ENCODE assay signal across 19 cellular contexts in the genomic region with DNA sequence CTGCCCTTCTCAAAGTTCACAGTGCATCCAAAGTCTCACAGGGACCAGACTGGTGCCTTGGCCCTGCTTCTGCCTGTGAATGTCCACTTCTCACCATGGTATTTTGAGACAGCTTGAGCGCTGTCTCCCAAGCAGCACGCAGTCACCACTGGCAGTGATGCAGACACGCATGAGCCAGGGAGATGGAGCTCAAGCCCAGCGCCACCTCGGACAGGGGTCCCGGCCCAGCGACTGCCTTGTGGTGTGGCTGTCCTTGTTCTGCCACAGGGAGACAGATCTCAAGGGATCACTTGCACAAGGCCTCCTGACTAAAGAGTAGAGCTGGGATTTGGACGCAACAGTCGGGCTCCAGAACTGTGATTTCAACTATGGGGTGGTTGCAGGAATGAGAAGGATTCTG.
"Had no signal": no experiment of that assay in that cellular context is flagged by ENCODE, and none has a peak within 500 bp of the region (broad histone marks: within the 10 kb centered on the region; RNA-seq: fewer than 3 reads in every experiment).

No MANE protein-coding gene starts in this region.

- H3K4me1 ChIP-seq: gastroesophageal sphincter, transverse colon had no signal

- H3K27ac Mint-ChIP-seq: activated CD4-positive, alpha-beta T cell treated with anti-CD3 and anti-CD28 coated beads, Interleukin-2, amount 10 ng/mL, durations not matched to agents 24 days and 14 days; activated naive CD4-positive, alpha-beta T cell treated with anti-CD3 and anti-CD28 coated beads, Interleukin-2, amount 10 ng/mL, durations not matched to agents 7 days and 5 days; dendritic cell treated with granulocyte-macrophage colony-stimulating factor and Interleukin-4, amounts not matched to agents 40 ng/mL and 50 ng/mL, for 4 days; immature natural killer cell; memory B cell; natural killer cell treated with Interleukin-12 subunit alpha and Interleukin-12 subunit beta and Interleukin-15 and Interleukin-18, amount 100 ng/mL, for 72 hours had no signal

- H3K27me3 ChIP-seq: cardiac muscle cell, gastroesophageal sphincter, heart left ventricle, suprapubic skin, transverse colon had no signal

- H3K36me3 Mint-ChIP-seq: activated naive CD4-positive, alpha-beta T cell treated with anti-CD3 and anti-CD28 coated beads, Interleukin-2, amount 10 ng/mL, durations not matched to agents 7 days and 5 days; immature natural killer cell; memory B cell had no signal

- H3K4me3 Mint-ChIP-seq: activated CD4-positive, alpha-beta T cell treated with anti-CD3 and anti-CD28 coated beads, Interleukin-2, amount 10 ng/mL, durations not matched to agents 24 days and 14 days; activated naive CD4-positive, alpha-beta T cell treated with anti-CD3 and anti-CD28 coated beads, Interleukin-2, amount 10 ng/mL, durations not matched to agents 7 days and 5 days; activated T-cell treated with anti-CD3 and anti-CD28 coated beads, Interleukin-2, amount 50 U/mL, for 4 hours; dendritic cell treated with granulocyte-macrophage colony-stimulating factor and Interleukin-4, amounts not matched to agents 40 ng/mL and 50 ng/mL, for 4 days; immature natural killer cell; memory B cell; natural killer cell treated with Interleukin-12 subunit alpha and Interleukin-12 subunit beta and Interleukin-15 and Interleukin-18, amount 100 ng/mL, for 72 hours had no signal

- H3K4me1 Mint-ChIP-seq: activated CD4-positive, alpha-beta T cell treated with anti-CD3 and anti-CD28 coated beads, Interleukin-2, amount 10 ng/mL, durations not matched to agents 24 days and 14 days; activated naive CD4-positive, alpha-beta T cell treated with anti-CD3 and anti-CD28 coated beads, Interleukin-2, amount 10 ng/mL, durations not matched to agents 7 days and 5 days; immature natural killer cell; memory B cell had no signal

- H3K4me3 ChIP-seq: cardiac muscle cell, gastroesophageal sphincter, heart left ventricle, suprapubic skin, transverse colon had no signal

- H3K36me3 ChIP-seq: cardiac muscle cell, gastroesophageal sphincter, heart left ventricle, suprapubic skin, transverse colon had no signal

- H3K9me3 ChIP-seq: gastroesophageal sphincter, suprapubic skin, transverse colon had no signal

- DNase-seq: activated CD4-positive, alpha-beta T cell treated with anti-CD3 and anti-CD28 coated beads, Interleukin-2, amount 10 ng/mL, durations not matched to agents 24 days and 14 days; activated CD4-positive, CD25-positive, alpha-beta regulatory T cell; activated CD8-positive, alpha-beta memory T cell treated with anti-CD3 and anti-CD28 coated beads, Interleukin-2, amount 50 U/mL, for 4 hours; activated naive CD4-positive, alpha-beta T cell treated with anti-CD3 and anti-CD28 coated beads, Interleukin-2, amount 10 ng/mL, durations not matched to agents 7 days and 5 days; activated T-cell treated with anti-CD3 and anti-CD28 coated beads, Interleukin-2, amount 50 U/mL, for 4 hours; effector CD8-positive, alpha-beta T cell; immature natural killer cell; retina; stimulated activated naive CD8-positive, alpha-beta T cell treated with anti-CD3 and anti-CD28 coated beads, Interleukin-15, Interleukin-2, amounts not matched to agents 100 U/mL and 50 U/mL, for 24 hours; T-helper 1 cell; T-helper 9 cell; transverse colon had no signal

- H3K27me3 Mint-ChIP-seq: activated CD4-positive, alpha-beta T cell treated with anti-CD3 and anti-CD28 coated beads, Interleukin-2, amount 10 ng/mL, durations not matched to agents 24 days and 14 days; activated naive CD4-positive, alpha-beta T cell treated with anti-CD3 and anti-CD28 coated beads, Interleukin-2, amount 10 ng/mL, durations not matched to agents 7 days and 5 days; dendritic cell treated with granulocyte-macrophage colony-stimulating factor and Interleukin-4, amounts not matched to agents 40 ng/mL and 50 ng/mL, for 4 days; memory B cell; natural killer cell treated with Interleukin-12 subunit alpha and Interleukin-12 subunit beta and Interleukin-15 and Interleukin-18, amount 100 ng/mL, for 72 hours had no signal

- ATAC-seq: activated T-cell treated with anti-CD3 and anti-CD28 coated beads, Interleukin-2, amount 50 U/mL, for 4 hours; gastroesophageal sphincter; natural killer cell treated with Interleukin-12 subunit alpha and Interleukin-12 subunit beta and Interleukin-15 and Interleukin-18, amount 100 ng/mL, for 72 hours; stimulated activated naive CD8-positive, alpha-beta T cell treated with anti-CD3 and anti-CD28 coated beads, Interleukin-15, Interleukin-2, amounts not matched to agents 100 U/mL and 50 U/mL, for 24 hours had no signal

- H3K27ac ChIP-seq: cardiac muscle cell, gastroesophageal sphincter, heart left ventricle, suprapubic skin, transverse colon had no signal
